Comparison of ENCODE assay signal across 8 cellular contexts in the genomic region with DNA sequence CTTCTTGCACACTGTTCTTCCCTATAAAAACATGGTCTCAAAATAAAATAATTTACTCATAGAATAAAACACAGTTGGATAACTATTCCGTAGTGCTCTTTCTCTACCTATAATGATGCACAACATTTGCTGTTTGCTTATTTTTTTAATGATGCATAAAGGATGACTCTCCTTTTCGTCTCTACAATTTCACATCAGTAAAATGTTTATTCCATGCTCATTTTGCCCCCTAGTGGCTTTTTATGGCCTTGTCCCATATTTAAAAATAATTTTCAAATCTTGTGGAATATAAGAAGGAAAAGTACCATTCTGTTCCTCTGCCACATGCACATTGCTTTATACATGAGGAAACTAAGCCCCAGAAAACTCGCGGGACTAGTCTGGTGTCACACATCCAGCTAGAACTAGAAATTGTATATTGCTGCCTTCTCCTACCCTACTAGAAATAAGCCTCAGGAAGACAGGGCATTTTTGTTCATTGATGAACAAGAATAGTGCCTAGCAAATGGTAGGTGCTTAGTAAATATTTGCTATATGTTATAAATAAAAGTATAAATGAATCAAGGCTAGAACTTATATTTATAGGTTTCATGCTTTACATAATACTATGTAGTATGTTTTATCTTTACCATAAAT. TPM values are rescaled to one million over a fixed set of nuclear protein-coding genes. Genes with fewer than 3 reads are reported as not detected.
DNase-seq lines count a peak whose midpoint lies in the region; ATAC-seq and TF ChIP-seq lines count a peak whose summit lies in the region.

No MANE protein-coding gene starts in this region.

- no peak overlapping the region for H3K27ac ChIP-seq in adrenal gland

- H3K9me3 ChIP-seq in adrenal gland (replicated peaks in 1 of 3): no peaks in the 10 kb centered on the region

- H3K4me1 ChIP-seq in adrenal gland (replicated peaks in 1 of 2): peaks cover 0 to 9% of the 10 kb centered on the region in 2 donors

- H3K4me3 ChIP-seq in LNCaP clone FGC (ENCODE audit: low read depth, low read length) (no peak overlapping the region), adrenal gland (no peak overlapping the region)

- H3K36me3 ChIP-seq in adrenal gland (replicated peaks in 1 of 2): no peaks in the 10 kb centered on the region

- H3K27me3 ChIP-seq in adrenal gland: no peaks in the 10 kb centered on the region

- TF ChIP-seq CTCF in LNCaP clone FGC (IDR thresholded peaks at IDR 0.05; ENCODE audit: control insufficient read depth, extremely low read depth, insufficient read depth): peak; percentile 47
- TF ChIP-seq CTCF in adrenal gland (IDR thresholded peaks at IDR 0.05): peak; percentile 32 to 78 (median 56)

- no peak for TF ChIP-seq POLR2A in adrenal gland (IDR thresholded peaks at IDR 0.05)

- intact Hi-C loops in adrenal gland (cut with DNase I): no loop called here

- 15 to 24% (median 19%) methylated on average over 4 of the region's 4 CpGs for WGBS in adrenal gland, 4 donors

- ATAC-seq in GM19328 (IDR thresholded peaks at IDR 0.05; ENCODE audit: unreplicated experiment) (no peak), HG02870 (IDR thresholded peaks at IDR 0.05; ENCODE audit: unreplicated experiment) (no peak), HG03196 (IDR thresholded peaks at IDR 0.05; ENCODE audit: unreplicated experiment) (no peak)

- DNase-seq in EH (ENCODE audit: low read depth) (peak; percentile 66), LNCaP clone FGC (ENCODE audit: low read depth) (no peak), adrenal gland (no peak), left kidney (ENCODE audit: low read depth, low spot score) (peak; percentile 24), NK-92 (lab: John Stamatoyannopoulos, UW; ENCODE audit: unreplicated experiment) (no peak)

RNA-seq across cellular contexts. Expression of gene KCTD16, which starts 12.7 kb away (rescaled TPM):
- total RNA-seq in adrenal gland: 1 to 10 TPM in 2 of 8 donors, under 1 TPM in 5, not detected in 1; 0.04 to 2.1 (median 0.41) TPM
- under 1 TPM; 0.13 to 0.55 (median 0.48) TPM for polyA plus RNA-seq in adrenal gland

RNA-seq across cellular contexts. Expression of gene YIPF5, which starts 12.9 kb away (rescaled TPM):
- total RNA-seq in adrenal gland: 10 to 100 TPM; 25.9 to 77.9 (median 49.7) TPM
- 10 to 100 TPM in 1 of 3 donors, 1 to 10 TPM in 2; 5.3 to 72.6 (median 7.0) TPM for polyA plus RNA-seq in adrenal gland

Comparison
In these comparisons a context has a peak if more than half of its experiments do, and no peak if none do; other contexts are left out.
1. DNase-seq: peak in EH (single experiment) and left kidney (single experiment); none in LNCaP clone FGC (single experiment), adrenal gland (0 of 7) and NK-92 (single experiment).